In genomic region chr6:14258117-14258516, GRCh38 we compare ENCODE assay signal across 27 cellular contexts.
"Had no signal": no experiment of that assay in that cellular context is flagged by ENCODE, and none has a peak within 500 bp of the region (broad histone marks: within the 10 kb centered on the region; RNA-seq: fewer than 3 reads in every experiment).

No MANE protein-coding gene starts in this region.

- H3K27me3 ChIP-seq: esophagus muscularis mucosa, heart right ventricle, left lung, neural progenitor cell, right lobe of liver, suprapubic skin, transverse colon, vagina had no signal

- H3K4me3 ChIP-seq: coronary artery, esophagus muscularis mucosa, heart right ventricle, left lung, mucosa of descending colon, neural progenitor cell, right lobe of liver, suprapubic skin, transverse colon, vagina had no signal

- H3K4me1 ChIP-seq: heart right ventricle, left lung, right lobe of liver, suprapubic skin, transverse colon, vagina had no signal

- H3K4me2 ChIP-seq: neural progenitor cell had no signal

- H3K27me3 Mint-ChIP-seq: naive B cell; stimulated activated naive CD8-positive, alpha-beta T cell treated with anti-CD3 and anti-CD28 coated beads, Interleukin-15, amount 100 ng/mL, for 72 hours had no signal

- H3K4me3 Mint-ChIP-seq: mesothelial cell of epicardium; natural killer cell treated with Interleukin-12 subunit alpha and Interleukin-12 subunit beta and Interleukin-15 and Interleukin-18, amount 100 ng/mL, for 72 hours; neural progenitor cell; stimulated activated naive CD8-positive, alpha-beta T cell treated with anti-CD3 and anti-CD28 coated beads, Interleukin-15, amount 100 ng/mL, for 72 hours had no signal

- H3K27ac Mint-ChIP-seq: natural killer cell treated with Interleukin-12 subunit alpha and Interleukin-12 subunit beta and Interleukin-15 and Interleukin-18, amount 100 ng/mL, for 72 hours; stimulated activated naive CD8-positive, alpha-beta T cell treated with anti-CD3 and anti-CD28 coated beads, Interleukin-15, amount 100 ng/mL, for 72 hours had no signal

- DNase-seq: dermis blood vessel endothelial cell; effector memory CD4-positive, alpha-beta T cell; foreskin melanocyte; glutamatergic neuron; heart right ventricle; hippocampal formation; left cardiac atrium; left lung; mesenchymal stem cell; mucosa of descending colon; naive B cell; right lobe of liver; small intestine; stimulated activated CD4-positive, alpha-beta T cell treated with anti-CD3 and anti-CD28 coated beads, Interleukin-15, amount 100 ng/mL, for 24 hours; stimulated activated CD4-positive, alpha-beta T cell treated with anti-CD3 and anti-CD28 coated beads, Interleukin-2, amount 100 ng/mL, for 48 hours; stimulated activated naive CD4-positive, alpha-beta T cell; stimulated activated naive CD8-positive, alpha-beta T cell treated with anti-CD3 and anti-CD28 coated beads, Interleukin-15, amount 100 ng/mL, for 72 hours; transverse colon had no signal

- H2AFZ ChIP-seq: neural progenitor cell had no signal

- ATAC-seq: heart right ventricle; left cardiac atrium; left lung; mucosa of descending colon; natural killer cell treated with Interleukin-12 subunit alpha and Interleukin-12 subunit beta and Interleukin-15 and Interleukin-18, amount 100 ng/mL, for 72 hours; right lobe of liver; stimulated activated naive CD8-positive, alpha-beta T cell treated with anti-CD3 and anti-CD28 coated beads, Interleukin-15, amount 100 ng/mL, for 72 hours had no signal

- H3K36me3 Mint-ChIP-seq: mesothelial cell of epicardium; natural killer cell treated with Interleukin-12 subunit alpha and Interleukin-12 subunit beta and Interleukin-15 and Interleukin-18, amount 100 ng/mL, for 72 hours had no signal

- H3K36me3 ChIP-seq: esophagus muscularis mucosa, heart right ventricle, left lung, neural progenitor cell, right lobe of liver, suprapubic skin, transverse colon, vagina had no signal

- H3K27ac ChIP-seq: coronary artery, esophagus muscularis mucosa, heart right ventricle, left lung, neural progenitor cell, right lobe of liver, suprapubic skin, transverse colon, vagina had no signal

- H3K9ac ChIP-seq: neural progenitor cell had no signal

- FAIRE-seq: endothelial cell of umbilical vein, islet of Langerhans, small intestine had no signal

- H3K9me3 Mint-ChIP-seq: natural killer cell treated with Interleukin-12 subunit alpha and Interleukin-12 subunit beta and Interleukin-15 and Interleukin-18, amount 100 ng/mL, for 72 hours had no signal

- H3K9me3 ChIP-seq: mucosa of descending colon, right lobe of liver, suprapubic skin, vagina had no signal
